2 cellular contexts compared by ENCODE assay signal in the genomic region with DNA sequence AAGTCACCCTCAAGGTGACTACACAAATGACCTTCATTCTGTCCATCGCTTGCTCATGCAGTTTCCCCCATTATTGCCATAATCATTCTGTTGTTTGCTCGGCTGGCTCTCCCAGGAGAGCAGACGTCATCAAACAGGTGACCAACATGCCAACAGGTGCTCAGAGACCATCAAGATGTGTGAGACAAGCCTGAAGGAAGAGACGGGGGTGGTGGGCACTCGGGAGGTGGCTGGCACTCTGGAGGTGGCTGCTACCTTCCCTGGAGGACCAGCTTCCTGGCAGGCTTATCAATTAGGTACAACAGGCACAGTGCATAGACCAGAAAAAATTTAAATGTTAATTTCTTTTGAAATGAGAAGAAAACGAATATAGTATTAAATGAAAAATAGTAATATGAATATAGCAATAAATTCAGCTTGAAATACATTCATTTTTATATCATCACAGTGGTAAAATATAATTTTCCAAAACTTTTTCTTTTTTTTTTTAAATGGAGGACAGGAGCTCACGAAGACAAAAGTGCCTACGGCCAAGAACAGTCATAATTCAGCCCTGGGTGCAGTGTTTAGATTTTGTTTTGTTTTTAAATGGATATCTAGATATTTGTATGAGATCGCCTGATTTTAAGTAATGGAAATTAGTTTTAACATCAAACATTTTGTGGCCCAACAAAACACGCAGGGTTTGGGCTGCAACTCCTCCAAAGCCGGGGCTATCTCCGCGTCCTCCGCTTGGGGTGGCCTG.
TF ChIP-seq lines count a peak whose summit lies in the region.

No MANE protein-coding gene starts in this region.

TF ChIP-seq in GM23338, 12 proteins besides CTCF, POLR2A, EP300 and RAD21:
- TF ChIP-seq EZH2 (IDR thresholded peaks at IDR 0.05; ENCODE audit: low read depth, unreplicated experiment) (no peak), EZH2phosphoT487 (IDR thresholded peaks at IDR 0.05; ENCODE audit: unreplicated experiment) (no peak)
- TF ChIP-seq, protein P1, sequence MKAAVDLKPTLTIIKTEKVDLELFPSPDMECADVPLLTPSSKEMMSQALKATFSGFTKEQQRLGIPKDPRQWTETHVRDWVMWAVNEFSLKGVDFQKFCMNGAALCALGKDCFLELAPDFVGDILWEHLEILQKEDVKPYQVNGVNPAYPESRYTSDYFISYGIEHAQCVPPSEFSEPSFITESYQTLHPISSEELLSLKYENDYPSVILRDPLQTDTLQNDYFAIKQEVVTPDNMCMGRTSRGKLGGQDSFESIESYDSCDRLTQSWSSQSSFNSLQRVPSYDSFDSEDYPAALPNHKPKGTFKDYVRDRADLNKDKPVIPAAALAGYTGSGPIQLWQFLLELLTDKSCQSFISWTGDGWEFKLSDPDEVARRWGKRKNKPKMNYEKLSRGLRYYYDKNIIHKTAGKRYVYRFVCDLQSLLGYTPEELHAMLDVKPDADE (IDR thresholded peaks at IDR 0.05), result no peak
TF ChIP-seq in GM23338: peak in this region for 0.

TF ChIP-seq in endothelial cell of umbilical vein, 7 proteins besides CTCF, POLR2A, EP300 and RAD21:
- TF ChIP-seq FOS (IDR thresholded peaks at IDR 0.05; ENCODE audit: borderline replicate concordance, insufficient read depth, low read length), result no peak
- TF ChIP-seq GATA2 (IDR thresholded peaks at IDR 0.05; ENCODE audit: insufficient read depth, insufficient read length, low read depth, low read length), result no peak
- no peak for TF ChIP-seq POLR2AphosphoS5 (IDR thresholded peaks at IDR 0.05; ENCODE audit: insufficient read depth, low read depth, low read length)
- TF ChIP-seq MYC (IDR thresholded peaks at IDR 0.05; ENCODE audit: low read depth, low read length), result no peak
- TF ChIP-seq JUN (IDR thresholded peaks at IDR 0.05; ENCODE audit: borderline replicate concordance, insufficient read depth, insufficient read length, low read depth), result no peak
- TF ChIP-seq, protein P2, sequence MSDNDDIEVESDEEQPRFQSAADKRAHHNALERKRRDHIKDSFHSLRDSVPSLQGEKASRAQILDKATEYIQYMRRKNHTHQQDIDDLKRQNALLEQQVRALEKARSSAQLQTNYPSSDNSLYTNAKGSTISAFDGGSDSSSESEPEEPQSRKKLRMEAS (IDR thresholded peaks at IDR 0.05; ENCODE audit: insufficient read depth, insufficient read length), result no peak
- no peak for TF ChIP-seq EZH2 (IDR thresholded peaks at IDR 0.05; ENCODE audit: borderline replicate concordance, low read depth, low read length, severe bottlenecking)
